9 cellular contexts compared by ENCODE assay signal in the genomic region with DNA sequence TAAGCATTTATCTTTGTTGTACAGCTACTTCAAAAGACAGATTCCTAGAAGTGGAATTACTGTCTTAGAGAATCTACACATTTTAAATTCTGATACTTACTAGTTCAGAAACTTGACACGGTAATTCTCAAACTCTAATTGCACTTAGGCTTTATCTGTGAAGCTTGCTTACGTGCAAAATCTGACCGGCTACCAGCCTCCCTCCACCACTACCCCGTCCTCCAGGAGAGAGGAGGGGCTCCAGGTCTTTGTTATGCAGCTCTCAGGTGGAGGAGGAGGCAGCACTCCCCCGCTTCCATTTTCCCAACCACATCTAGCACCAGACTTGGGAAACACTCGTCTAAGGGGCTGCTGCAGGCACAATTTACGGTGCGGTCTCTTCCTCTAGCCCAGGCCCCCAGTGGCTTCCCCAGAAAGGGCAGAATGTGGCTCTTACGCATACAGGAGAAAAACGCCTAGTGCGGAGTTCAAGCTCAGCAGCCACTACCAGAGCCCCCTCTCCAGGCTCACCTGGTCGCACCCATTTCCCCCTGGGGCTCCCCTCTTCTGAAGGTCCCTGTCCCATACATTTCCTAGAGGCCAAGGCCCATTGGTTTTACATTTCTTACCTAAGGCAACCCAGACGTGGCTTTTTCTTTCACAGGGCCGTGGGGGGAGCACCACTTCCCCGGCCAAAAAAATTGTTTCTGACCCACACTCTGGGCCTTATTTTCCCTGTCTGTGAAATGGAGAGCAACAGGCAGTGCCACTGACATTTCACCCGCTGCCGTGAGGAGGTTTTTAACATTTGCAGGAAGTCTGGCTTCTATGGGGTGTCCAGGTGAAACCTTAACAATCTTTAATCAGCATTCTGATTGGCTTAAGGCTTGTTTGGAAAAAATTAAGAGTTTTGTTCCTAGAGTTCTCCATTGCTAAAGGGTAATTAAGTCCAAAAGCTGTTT. TPM values are rescaled to one million over a fixed set of nuclear protein-coding genes. Genes with fewer than 3 reads are reported as not detected.
DNase-seq lines count a peak whose midpoint lies in the region; ATAC-seq and TF ChIP-seq lines count a peak whose summit lies in the region.
"Had no signal": no experiment of that assay in that cellular context is flagged by ENCODE, and none has a peak within 500 bp of the region (broad histone marks: within the 10 kb centered on the region; RNA-seq: fewer than 3 reads in every experiment).

No MANE protein-coding gene starts in this region.

- intact Hi-C loops in head of caudate nucleus (cut with DNase I): no loop called here

- no peak for DNase-seq in AG04450 (ENCODE audit: low read depth, low spot score)
- DNase-seq in brain microvascular endothelial cell: no peak
- DNase-seq in naive B cell: no peak
- no peak for DNase-seq in head of caudate nucleus
- no peak for DNase-seq in nucleus accumbens (lab: John Stamatoyannopoulos, UW)
- DNase-seq in erythroblast (lab: John Stamatoyannopoulos, UW): no peak
- DNase-seq in stimulated activated CD4-positive, alpha-beta T cell treated with anti-CD3 and anti-CD28 coated beads, Interleukin-2, amount 100 ng/mL, for 24 hours: no peak

- no peaks in the 10 kb centered on the region for H3K36me3 Mint-ChIP-seq in naive B cell

- peak overlapping the region; percentile 90 for H3K9ac ChIP-seq in HUES6 (ENCODE audit: low read length)

- no peak for ATAC-seq in naive B cell (ENCODE audit: low read depth in 2 of 2)

- no peaks in the 10 kb centered on the region for H3K27me3 Mint-ChIP-seq in naive B cell

- H3K27ac ChIP-seq in AG04450 (ENCODE audit: low read depth, low read length): peak overlapping the region; percentile 21
- peak overlapping the region; percentile 91 for H3K27ac ChIP-seq in HUES6 (ENCODE audit: low read depth, low read length)
- peak overlapping the region; percentile 57 for H3K27ac ChIP-seq in brain microvascular endothelial cell

- in situ Hi-C loops in brain microvascular endothelial cell (cut with HindIII; ENCODE audit: low pct_ligation_motif_present, low sequenced_read_pairs): no loop called here

- H3K4me3 ChIP-seq in AG04450 (ENCODE audit: low read depth, low read length): no peak overlapping the region
- H3K4me3 ChIP-seq in HUES6 (ENCODE audit: low read depth, low read length): peak overlapping the region; percentile 71
- no peak overlapping the region for H3K4me3 ChIP-seq in brain microvascular endothelial cell (ENCODE audit: low read depth, low read length)
- H3K4me3 ChIP-seq: mucosa of descending colon had no signal

- H3K27me3 ChIP-seq in AG04450 (ENCODE audit: control insufficient read depth, insufficient read depth, low read length): no peaks in the 10 kb centered on the region
- H3K27me3 ChIP-seq in HUES6 (ENCODE audit: control insufficient read depth, insufficient read depth, low read length): no peaks in the 10 kb centered on the region
- H3K27me3 ChIP-seq in brain microvascular endothelial cell (replicated peaks): no peaks in the 10 kb centered on the region

- H3K9me3 ChIP-seq in AG04450 (ENCODE audit: control insufficient read depth, insufficient read depth, low read length) (no peaks in the 10 kb centered on the region; the same call in 1 of the 2 replicates), HUES6 (ENCODE audit: control insufficient read depth, insufficient read depth, low read depth, low read length) (no peaks in the 10 kb centered on the region)
- H3K9me3 ChIP-seq: mucosa of descending colon had no signal

- TF ChIP-seq CTCF in AG04450 (IDR thresholded peaks at IDR 0.05; ENCODE audit: low read depth, low read length) (no peak), brain microvascular endothelial cell (IDR thresholded peaks at IDR 0.05; ENCODE audit: low read depth, low read length, missing control alignments) (no peak)

- peak overlapping the region; percentile 91 to 99 (median 99) for H3K27ac Mint-ChIP-seq in naive B cell

- POLR2A ChIA-PET in AG04450 (lab: Yijun Ruan, JAX): interaction anchor here (0.6 to 0.7 kb wide), 2 partner anchors 13 to 54 kb away, joined by 3 to 4 read pairs; no protein-coding TSS in a partner anchor

- no peaks in the 10 kb centered on the region for H3K36me3 ChIP-seq in HUES6 (ENCODE audit: control insufficient read depth, insufficient read depth, low read length)
- H3K36me3 ChIP-seq in brain microvascular endothelial cell (replicated peaks): no peaks in the 10 kb centered on the region

- CTCF ChIA-PET in AG04450 (lab: Charles Lee): interaction anchor here (0.6 to 1.9 kb wide), 4 partner anchors 34 to 1303 kb away, joined by 3 to 7 read pairs (median 6); a partner anchor contains a TSS

- peak overlapping the region; percentile 84 to 95 (median 92) for H3K4me3 Mint-ChIP-seq in naive B cell

- no peaks in the 10 kb centered on the region for H3K9me3 Mint-ChIP-seq in naive B cell

- peaks cover 48% of the 10 kb centered on the region for H3K4me1 ChIP-seq in HUES6 (ENCODE audit: control insufficient read depth, insufficient read depth, low read length)

- TF ChIP-seq POLR2A in erythroblast (IDR thresholded peaks at IDR 0.05; ENCODE audit: low read length): no peak

- H3K4me1 Mint-ChIP-seq in naive B cell: peaks cover 33 to 44% (median 39%) of the 10 kb centered on the region in 3 donors

RNA-seq across cellular contexts. Expression of a gene that starts 1.6 kb away (rescaled TPM):
- polyA plus RNA-seq in AG04450 (2011; rRNA removed) (12.2 TPM in 2 replicates), naive B cell (ENCODE audit: low read depth in 6 of 6) (10 to 100 TPM; 33.3 to 50.5 (median 39.9) TPM)
- 11.4 and 13.4 TPM in 2 replicates for polyA minus RNA-seq in AG04450 (2011; rRNA and poly(A)+ RNA removed)

RNA-seq across cellular contexts. Expression of a gene that starts 30.5 kb away (rescaled TPM):
- polyA plus RNA-seq in AG04450 (2011; rRNA removed): 273 and 380 TPM in 2 replicates
- 338 and 442 TPM in 2 replicates for polyA minus RNA-seq in AG04450 (2011; rRNA and poly(A)+ RNA removed)
- 1 to 10 TPM in 2 of 6 donors, under 1 TPM in 4; 0.13 to 2.5 (median 0.78) TPM for polyA plus RNA-seq in naive B cell (ENCODE audit: low read depth in 6 of 6)

RNA-seq across cellular contexts. Expression of a gene that starts 33.7 kb away (rescaled TPM):
- polyA plus RNA-seq in AG04450 (2011; rRNA removed): 125 and 151 TPM in 2 replicates
- polyA minus RNA-seq in AG04450 (2011; rRNA and poly(A)+ RNA removed): 31.6 and 47.3 TPM in 2 replicates
- 100 to 1,000 TPM in 5 of 6 donors, 10 to 100 TPM in 1; 84.9 to 162 (median 111) TPM for polyA plus RNA-seq in naive B cell (ENCODE audit: low read depth in 6 of 6)

Comparison
In these comparisons a context has a peak if more than half of its experiments do, and no peak if none do; other contexts are left out.
1. H3K27ac ChIP-seq: peak in every context shown above with its lines; median percentile 91 in HUES6; 57 in brain microvascular endothelial cell; 21 in AG04450.
2. RNA of a gene that starts 30.5 kb away (polyA plus RNA-seq): 273 to 380 TPM in AG04450; 0.13 to 2.5 TPM in naive B cell; every median in the first group is over 10 times any median in the second.